13 cellular contexts compared by ENCODE assay signal in genomic region chr11:134762248-134763029, GRCh38.
DNase-seq lines count a peak whose midpoint lies in the region; ATAC-seq and TF ChIP-seq lines count a peak whose summit lies in the region.
"Had no signal": no experiment of that assay in that cellular context is flagged by ENCODE, and none has a peak within 500 bp of the region (broad histone marks: within the 10 kb centered on the region; RNA-seq: fewer than 3 reads in every experiment).

No MANE protein-coding gene starts in this region.

- WGBS in right cardiac atrium, result 64% methylated on average over 59 of the region's 59 CpGs
- 65 to 76% methylated on average over 50 to 59 of the region's 59 CpGs for WGBS in testis, 2 donors

- BruUV-seq in A673 (replicated peaks; lab: Mats Ljungman, UMichigan), result no TSS peak

- peak overlapping the region; percentile 9 for H3K4me3 ChIP-seq in right cardiac atrium (ENCODE audit: low read length)
- H3K4me3 ChIP-seq in testis, result peak overlapping the region; percentile 52 to 66
- H3K4me3 ChIP-seq in A673 (ENCODE audit: low read depth, low read length, poor library complexity, severe bottlenecking), result no peak overlapping the region
- H3K4me3 ChIP-seq: A549, pancreas, thyroid gland had no signal

- no peaks in the 10 kb centered on the region for H3K4me1 Mint-ChIP-seq in activated CD4-positive, alpha-beta T cell treated with anti-CD3 and anti-CD28 coated beads, Interleukin-2, amount 10 ng/mL, durations not matched to agents 24 days and 14 days
- H3K4me1 Mint-ChIP-seq in activated T-helper 1 cell treated with anti-CD3 and anti-CD28 coated beads, Interleukin-12 subunit alpha, Interleukin-12 subunit beta, Interleukin-2, Interleukin-4 antibody, amounts not matched to agents 30 ng/mL and 10 ng/mL and 1 ng/mL, durations not matched to agents 14 hours and 24 hours and 36 hours (ENCODE audit: low read depth), result no peaks in the 10 kb centered on the region
- no peaks in the 10 kb centered on the region for H3K4me1 Mint-ChIP-seq in activated CD4-positive, alpha-beta memory T cell treated with anti-CD3 and anti-CD28 coated beads, Interleukin-2, amount 10 ng/mL, durations not matched to agents 7 days and 5 days

- H3K36me3 ChIP-seq in testis (ENCODE audit: low read depth, missing control alignments) (no peaks in the 10 kb centered on the region), A673 (ENCODE audit: insufficient read depth, low read length, poor library complexity, severe bottlenecking) (no peaks in the 10 kb centered on the region)
- H3K36me3 ChIP-seq: pancreas, thyroid gland had no signal

- peak overlapping the region; percentile 69 for H3K27ac Mint-ChIP-seq in activated CD4-positive, alpha-beta T cell treated with anti-CD3 and anti-CD28 coated beads, Interleukin-2, amount 10 ng/mL, durations not matched to agents 24 days and 14 days
- no peak overlapping the region for H3K27ac Mint-ChIP-seq in activated T-helper 1 cell treated with anti-CD3 and anti-CD28 coated beads, Interleukin-12 subunit alpha, Interleukin-12 subunit beta, Interleukin-2, Interleukin-4 antibody, amounts not matched to agents 30 ng/mL and 10 ng/mL and 1 ng/mL, durations not matched to agents 14 hours and 24 hours and 36 hours
- H3K27ac Mint-ChIP-seq in activated CD4-positive, alpha-beta memory T cell treated with anti-CD3 and anti-CD28 coated beads, Interleukin-2, amount 10 ng/mL, durations not matched to agents 7 days and 5 days, result no peak overlapping the region

- intact Hi-C loops in activated CD4-positive, alpha-beta T cell treated with anti-CD3 and anti-CD28 coated beads, Interleukin-2, amount 10 ng/mL, durations not matched to agents 24 days and 14 days (cut with micrococcal nuclease), result no loop called here
- intact Hi-C loops in activated T-helper 1 cell treated with anti-CD3 and anti-CD28 coated beads, Interleukin-12 subunit alpha, Interleukin-12 subunit beta, Interleukin-2, Interleukin-4 antibody, amounts not matched to agents 30 ng/mL and 10 ng/mL and 1 ng/mL, durations not matched to agents 14 hours and 24 hours and 36 hours (cut with micrococcal nuclease), result no loop called here
- intact Hi-C loops in right cardiac atrium (cut with DNase I) (no loop called here), testis (cut with DNase I; ENCODE audit: low total_unique reads) (no loop called here), A673 (cut with micrococcal nuclease; ENCODE audit: unreplicated experiment) (no loop called here)

- POLR2A ChIA-PET in activated CD4-positive, alpha-beta memory T cell treated with anti-CD3 and anti-CD28 coated beads, Interleukin-2, amount 10 ng/mL, durations not matched to agents 7 days and 5 days (lab: Charles Lee), result no interaction called here
- POLR2A ChIA-PET in A673 (lab: Charles Lee; ENCODE audit: low non-redundant PET), result no interaction called here

- H3K9me3 ChIP-seq in right cardiac atrium (ENCODE audit: control insufficient read depth, low read length) (no peaks in the 10 kb centered on the region), testis (no peaks in the 10 kb centered on the region), A673 (ENCODE audit: low read depth, low read length, poor library complexity, severe bottlenecking) (no peaks in the 10 kb centered on the region)
- H3K9me3 ChIP-seq: A549, pancreas, thyroid gland had no signal

- peak overlapping the region; percentile 67 for H3K4me3 Mint-ChIP-seq in activated CD4-positive, alpha-beta T cell treated with anti-CD3 and anti-CD28 coated beads, Interleukin-2, amount 10 ng/mL, durations not matched to agents 24 days and 14 days
- H3K4me3 Mint-ChIP-seq in activated T-helper 1 cell treated with anti-CD3 and anti-CD28 coated beads, Interleukin-12 subunit alpha, Interleukin-12 subunit beta, Interleukin-2, Interleukin-4 antibody, amounts not matched to agents 30 ng/mL and 10 ng/mL and 1 ng/mL, durations not matched to agents 14 hours and 24 hours and 36 hours, result peak overlapping the region; percentile 63
- H3K4me3 Mint-ChIP-seq in activated CD4-positive, alpha-beta memory T cell treated with anti-CD3 and anti-CD28 coated beads, Interleukin-2, amount 10 ng/mL, durations not matched to agents 7 days and 5 days, result no peak overlapping the region

- H3K9me3 Mint-ChIP-seq in activated CD4-positive, alpha-beta T cell treated with anti-CD3 and anti-CD28 coated beads, Interleukin-2, amount 10 ng/mL, durations not matched to agents 24 days and 14 days, result peaks cover 5% of the 10 kb centered on the region
- H3K9me3 Mint-ChIP-seq in activated T-helper 1 cell treated with anti-CD3 and anti-CD28 coated beads, Interleukin-12 subunit alpha, Interleukin-12 subunit beta, Interleukin-2, Interleukin-4 antibody, amounts not matched to agents 30 ng/mL and 10 ng/mL and 1 ng/mL, durations not matched to agents 14 hours and 24 hours and 36 hours, result peaks cover 5% of the 10 kb centered on the region
- peaks cover 5% of the 10 kb centered on the region for H3K9me3 Mint-ChIP-seq in activated CD4-positive, alpha-beta memory T cell treated with anti-CD3 and anti-CD28 coated beads, Interleukin-2, amount 10 ng/mL, durations not matched to agents 7 days and 5 days

- no peaks in the 10 kb centered on the region for H3K27me3 Mint-ChIP-seq in activated CD4-positive, alpha-beta T cell treated with anti-CD3 and anti-CD28 coated beads, Interleukin-2, amount 10 ng/mL, durations not matched to agents 24 days and 14 days
- H3K27me3 Mint-ChIP-seq in activated T-helper 1 cell treated with anti-CD3 and anti-CD28 coated beads, Interleukin-12 subunit alpha, Interleukin-12 subunit beta, Interleukin-2, Interleukin-4 antibody, amounts not matched to agents 30 ng/mL and 10 ng/mL and 1 ng/mL, durations not matched to agents 14 hours and 24 hours and 36 hours (ENCODE audit: insufficient read depth), result no peaks in the 10 kb centered on the region
- no peaks in the 10 kb centered on the region for H3K27me3 Mint-ChIP-seq in activated CD4-positive, alpha-beta memory T cell treated with anti-CD3 and anti-CD28 coated beads, Interleukin-2, amount 10 ng/mL, durations not matched to agents 7 days and 5 days

- ATAC-seq in right cardiac atrium, result peak in 1 of 2 donors; percentile 49
- no peak for ATAC-seq in GM21786 (IDR thresholded peaks at IDR 0.05; ENCODE audit: unreplicated experiment)
- ATAC-seq: A549 had no signal

- H3K27me3 ChIP-seq in right cardiac atrium (ENCODE audit: control insufficient read depth, insufficient read depth) (no peaks in the 10 kb centered on the region), testis (no peaks in the 10 kb centered on the region), A673 (replicated peaks; ENCODE audit: insufficient read depth, low read depth, low read length, poor library complexity) (no peaks in the 10 kb centered on the region)
- H3K27me3 ChIP-seq: pancreas, thyroid gland had no signal

- TF ChIP-seq CTCF in testis (IDR thresholded peaks at IDR 0.05) (no peak), A673 (conservative IDR thresholded peaks at IDR 0.05; ENCODE audit: low read depth, low read length) (no peak)

- H3K27ac ChIP-seq in right cardiac atrium (ENCODE audit: low read length) (no peak overlapping the region), testis (peak overlapping the region; percentile 50 to 53), A673 (ENCODE audit: low read depth, low read length, poor library complexity, severe bottlenecking) (no peak overlapping the region)
- H3K27ac ChIP-seq: A549, KMS-11, pancreas, thyroid gland had no signal

- H3K4me1 ChIP-seq in right cardiac atrium (ENCODE audit: control insufficient read depth, insufficient read depth, low read length) (no peaks in the 10 kb centered on the region), testis (peaks cover 3% of the 10 kb centered on the region), A673 (ENCODE audit: insufficient read depth, low read length, poor library complexity, severe bottlenecking) (no peaks in the 10 kb centered on the region)
- H3K4me1 ChIP-seq: A549, pancreas, thyroid gland had no signal

- no peaks in the 10 kb centered on the region for H3K36me3 Mint-ChIP-seq in activated CD4-positive, alpha-beta T cell treated with anti-CD3 and anti-CD28 coated beads, Interleukin-2, amount 10 ng/mL, durations not matched to agents 24 days and 14 days (ENCODE audit: low read depth)
- no peaks in the 10 kb centered on the region for H3K36me3 Mint-ChIP-seq in activated T-helper 1 cell treated with anti-CD3 and anti-CD28 coated beads, Interleukin-12 subunit alpha, Interleukin-12 subunit beta, Interleukin-2, Interleukin-4 antibody, amounts not matched to agents 30 ng/mL and 10 ng/mL and 1 ng/mL, durations not matched to agents 14 hours and 24 hours and 36 hours (ENCODE audit: low read depth)
- H3K36me3 Mint-ChIP-seq in activated CD4-positive, alpha-beta memory T cell treated with anti-CD3 and anti-CD28 coated beads, Interleukin-2, amount 10 ng/mL, durations not matched to agents 7 days and 5 days (ENCODE audit: low read depth), result no peaks in the 10 kb centered on the region

- CTCF ChIA-PET in activated CD4-positive, alpha-beta memory T cell treated with anti-CD3 and anti-CD28 coated beads, Interleukin-2, amount 10 ng/mL, durations not matched to agents 7 days and 5 days (lab: Charles Lee), result no interaction called here
- CTCF ChIA-PET in A673 (lab: Charles Lee), result no interaction called here

- no peak for TF ChIP-seq POLR2A in testis (IDR thresholded peaks at IDR 0.05)

- peak; percentile 60 for DNase-seq in activated CD4-positive, alpha-beta T cell treated with anti-CD3 and anti-CD28 coated beads, Interleukin-2, amount 10 ng/mL, durations not matched to agents 24 days and 14 days
- no peak for DNase-seq in activated CD4-positive, alpha-beta T cell treated with anti-CD3 and anti-CD28 coated beads, Interleukin-2, amount 50 U/mL, for 48 hours
- DNase-seq in activated T-helper 1 cell treated with anti-CD3 and anti-CD28 coated beads, Interleukin-12 subunit alpha, Interleukin-12 subunit beta, Interleukin-2, Interleukin-4 antibody, amounts not matched to agents 30 ng/mL and 10 ng/mL and 1 ng/mL, durations not matched to agents 14 hours and 24 hours and 36 hours (ENCODE audit: low spot score), result no peak
- DNase-seq in right cardiac atrium, result no peak
- peak; percentile 71 for DNase-seq in testis
- DNase-seq in activated CD4-positive, alpha-beta memory T cell treated with anti-CD3 and anti-CD28 coated beads, Interleukin-2, amount 10 ng/mL, durations not matched to agents 7 days and 5 days, result no peak
- no peak for DNase-seq in A673 (ENCODE audit: low spot score)
- DNase-seq: SHP77 had no signal

Comparison
In these comparisons a context has a peak if more than half of its experiments do, and no peak if none do; other contexts are left out.
1. DNase-seq: peak in activated CD4-positive, alpha-beta T cell treated with anti-CD3 and anti-CD28 coated beads, Interleukin-2, amount 10 ng/mL, durations not matched to agents 24 days and 14 days (single experiment) and testis (single experiment); none in activated CD4-positive, alpha-beta T cell treated with anti-CD3 and anti-CD28 coated beads, Interleukin-2, amount 50 U/mL, for 48 hours (0 of 2), activated T-helper 1 cell treated with anti-CD3 and anti-CD28 coated beads, Interleukin-12 subunit alpha, Interleukin-12 subunit beta, Interleukin-2, Interleukin-4 antibody, amounts not matched to agents 30 ng/mL and 10 ng/mL and 1 ng/mL, durations not matched to agents 14 hours and 24 hours and 36 hours (single experiment), right cardiac atrium (0 of 3), activated CD4-positive, alpha-beta memory T cell treated with anti-CD3 and anti-CD28 coated beads, Interleukin-2, amount 10 ng/mL, durations not matched to agents 7 days and 5 days (single experiment) and A673 (single experiment).
2. H3K27ac ChIP-seq: peak in testis (2 of 2); none in right cardiac atrium (single experiment) and A673 (single experiment).